14 cellular contexts compared by ENCODE assay signal in genomic region chr20:58660855-58661254, GRCh38. TPM values are rescaled to one million over a fixed set of nuclear protein-coding genes. Genes with fewer than 3 reads are reported as not detected.
DNase-seq lines count a peak whose midpoint lies in the region; ATAC-seq, FAIRE-seq and TF ChIP-seq lines count a peak whose summit lies in the region.
"Had no signal": no experiment of that assay in that cellular context is flagged by ENCODE, and none has a peak within 500 bp of the region (broad histone marks: within the 10 kb centered on the region; RNA-seq: fewer than 3 reads in every experiment).

No MANE protein-coding gene starts in this region.

- no peak for TF ChIP-seq EP300 in sigmoid colon (IDR thresholded peaks at IDR 0.05)

- peaks cover 54 to 57% of the 10 kb centered on the region in 2 donors for H3K4me1 ChIP-seq in naive thymus-derived CD4-positive, alpha-beta T cell (ENCODE audit: control insufficient read depth in 2 of 2, insufficient read depth in 2 of 2, low read length in 2 of 2)
- H3K4me1 ChIP-seq in colonic mucosa = no peaks in the 10 kb centered on the region
- peaks cover 0 to 49% (median 21%) of the 10 kb centered on the region in 4 donors for H3K4me1 ChIP-seq in sigmoid colon

- peak overlapping the region in 4 of 7 donors; percentile 11 to 78 (median 40) for H3K27ac Mint-ChIP-seq in CD14-positive monocyte
- H3K27ac Mint-ChIP-seq in activated T-helper 1 cell treated with anti-CD3 and anti-CD28 coated beads, Interleukin-12 subunit alpha, Interleukin-12 subunit beta, Interleukin-2, Interleukin-4 antibody, amounts not matched to agents 30 ng/mL and 10 ng/mL and 1 ng/mL, durations not matched to agents 14 hours and 24 hours and 36 hours = peak overlapping the region; percentile 96
- peak overlapping the region; percentile 97 to 100 (median 99) for H3K27ac Mint-ChIP-seq in naive thymus-derived CD4-positive, alpha-beta T cell

- H3K9me3 Mint-ChIP-seq in CD14-positive monocyte = no peaks in the 10 kb centered on the region
- H3K9me3 Mint-ChIP-seq in activated T-helper 1 cell treated with anti-CD3 and anti-CD28 coated beads, Interleukin-12 subunit alpha, Interleukin-12 subunit beta, Interleukin-2, Interleukin-4 antibody, amounts not matched to agents 30 ng/mL and 10 ng/mL and 1 ng/mL, durations not matched to agents 14 hours and 24 hours and 36 hours = no peaks in the 10 kb centered on the region
- H3K9me3 Mint-ChIP-seq in naive thymus-derived CD4-positive, alpha-beta T cell = peaks cover 0 to 1% (median 0%) of the 10 kb centered on the region in 11 donors

- peak overlapping the region; percentile 15 for H3K4me3 ChIP-seq in naive thymus-derived CD4-positive, alpha-beta T cell (ENCODE audit: low read length)
- no peak overlapping the region for H3K4me3 ChIP-seq in colonic mucosa
- H3K4me3 ChIP-seq in sigmoid colon = no peak overlapping the region
- H3K4me3 ChIP-seq: prostate gland had no signal

- no peaks in the 10 kb centered on the region for H3K9me3 ChIP-seq in naive thymus-derived CD4-positive, alpha-beta T cell (ENCODE audit: control insufficient read depth in 2 of 3, low read length in 3 of 3)
- H3K9me3 ChIP-seq in colonic mucosa (no peaks in the 10 kb centered on the region), sigmoid colon (no peaks in the 10 kb centered on the region)
- H3K9me3 ChIP-seq: prostate gland had no signal

- no peak for DNase-seq in CD14-positive monocyte (ENCODE audit: low spot score)
- no peak for DNase-seq in HTR-8/SVneo (ENCODE audit: insufficient read length, low spot score)
- no peak for DNase-seq in activated T-helper 1 cell treated with anti-CD3 and anti-CD28 coated beads, Interleukin-12 subunit alpha, Interleukin-12 subunit beta, Interleukin-2, Interleukin-4 antibody, amounts not matched to agents 30 ng/mL and 10 ng/mL and 1 ng/mL, durations not matched to agents 14 hours and 24 hours and 36 hours (ENCODE audit: low spot score)
- DNase-seq in naive thymus-derived CD4-positive, alpha-beta T cell = peak in 1 of 9 donors; percentile 36
- DNase-seq in colonic mucosa = no peak
- DNase-seq in HUDEP-2 (lab: John Stamatoyannopoulos, UW; ENCODE audit: unreplicated experiment in 76 of 76) = no peak
- no peak for DNase-seq in sigmoid colon
- DNase-seq: AML-193, hypothalamus, left colon, NCI-H1417, SHP77 treated with DMSO at 0.1 percent for 48 hours had no signal

- H3K36me3 ChIP-seq in naive thymus-derived CD4-positive, alpha-beta T cell (ENCODE audit: control insufficient read depth in 2 of 3, insufficient read depth in 3 of 3, low read length in 3 of 3) = no peaks in the 10 kb centered on the region
- H3K36me3 ChIP-seq in colonic mucosa (no peaks in the 10 kb centered on the region), sigmoid colon (peaks cover 0 to 31% (median 0%) of the 10 kb centered on the region in 4 donors)
- H3K36me3 ChIP-seq: prostate gland had no signal

- peak overlapping the region; percentile 93 for H3K27ac ChIP-seq in naive thymus-derived CD4-positive, alpha-beta T cell (ENCODE audit: low read depth, low read length)
- H3K27ac ChIP-seq in colonic mucosa (no peak overlapping the region), sigmoid colon (peak overlapping the region in 1 of 4 donors; percentile 14)
- H3K27ac ChIP-seq: prostate gland had no signal

- H3K27me3 Mint-ChIP-seq in CD14-positive monocyte (ENCODE audit: low read depth in 3 of 3) = no peaks in the 10 kb centered on the region
- no peaks in the 10 kb centered on the region for H3K27me3 Mint-ChIP-seq in activated T-helper 1 cell treated with anti-CD3 and anti-CD28 coated beads, Interleukin-12 subunit alpha, Interleukin-12 subunit beta, Interleukin-2, Interleukin-4 antibody, amounts not matched to agents 30 ng/mL and 10 ng/mL and 1 ng/mL, durations not matched to agents 14 hours and 24 hours and 36 hours (ENCODE audit: insufficient read depth)
- no peaks in the 10 kb centered on the region for H3K27me3 Mint-ChIP-seq in naive thymus-derived CD4-positive, alpha-beta T cell

- intact Hi-C loops in CD14-positive monocyte (cut with micrococcal nuclease) = no loop called here
- intact Hi-C loops in activated T-helper 1 cell treated with anti-CD3 and anti-CD28 coated beads, Interleukin-12 subunit alpha, Interleukin-12 subunit beta, Interleukin-2, Interleukin-4 antibody, amounts not matched to agents 30 ng/mL and 10 ng/mL and 1 ng/mL, durations not matched to agents 14 hours and 24 hours and 36 hours (cut with micrococcal nuclease) = loop anchor here (1.0 to 2.0 kb wide), 2 partner anchors 9 to 30 kb away; no protein-coding TSS in a partner anchor
- intact Hi-C loops in naive thymus-derived CD4-positive, alpha-beta T cell (cut with micrococcal nuclease) = loop anchor here (1.0 to 5.0 kb wide), 3 partner anchors 9 to 949 kb away; partner anchors contain the start of genes NPEPL1 (in 1 of the 2) and PMEPA1 (in 1 of the 2)
- intact Hi-C loops in colonic mucosa (cut with DNase I) = no loop called here
- intact Hi-C loops in sigmoid colon (cut with DNase I) = no loop called here

- H3K4me3 Mint-ChIP-seq in CD14-positive monocyte = no peak overlapping the region
- H3K4me3 Mint-ChIP-seq in activated T-helper 1 cell treated with anti-CD3 and anti-CD28 coated beads, Interleukin-12 subunit alpha, Interleukin-12 subunit beta, Interleukin-2, Interleukin-4 antibody, amounts not matched to agents 30 ng/mL and 10 ng/mL and 1 ng/mL, durations not matched to agents 14 hours and 24 hours and 36 hours = peak overlapping the region; percentile 83
- H3K4me3 Mint-ChIP-seq in naive thymus-derived CD4-positive, alpha-beta T cell = peak overlapping the region; percentile 76 to 95 (median 89)

- CTCF ChIA-PET in naive thymus-derived CD4-positive, alpha-beta T cell (lab: Charles Lee) = interaction anchor here (0.5 to 3.4 kb wide), 3 partner anchors 9 to 562 kb away, joined by 3 to 27 read pairs (median 10); partner anchors contain the start of gene STX16

- no peak overlapping the region for H3K9ac ChIP-seq in colonic mucosa (ENCODE audit: low read depth in 2 of 2, low read length in 2 of 2)

- no peak for TF ChIP-seq POLR2A in sigmoid colon (IDR thresholded peaks at IDR 0.05)

- TF ChIP-seq CTCF in CD14-positive monocyte (IDR thresholded peaks at IDR 0.05) (no peak), colonic mucosa (IDR thresholded peaks at IDR 0.05) (no peak), sigmoid colon (IDR thresholded peaks at IDR 0.05) (no peak)

- H3K36me3 Mint-ChIP-seq in CD14-positive monocyte = peaks cover 42 to 58% of the 10 kb centered on the region in 2 donors
- H3K36me3 Mint-ChIP-seq in activated T-helper 1 cell treated with anti-CD3 and anti-CD28 coated beads, Interleukin-12 subunit alpha, Interleukin-12 subunit beta, Interleukin-2, Interleukin-4 antibody, amounts not matched to agents 30 ng/mL and 10 ng/mL and 1 ng/mL, durations not matched to agents 14 hours and 24 hours and 36 hours (ENCODE audit: low read depth) = peaks cover 38% of the 10 kb centered on the region
- H3K36me3 Mint-ChIP-seq in naive thymus-derived CD4-positive, alpha-beta T cell = peaks cover 0 to 46% (median 5%) of the 10 kb centered on the region in 5 donors

- POLR2A ChIA-PET in naive thymus-derived CD4-positive, alpha-beta T cell (lab: Charles Lee) = interaction anchor here (0.7 to 6.8 kb wide), 5 partner anchors 9 to 1036 kb away, joined by 3 to 99 read pairs (median 9); partner anchors contain the start of genes NPEPL1 and STX16

- 55 to 85% methylated on average over 5 of the region's 5 CpGs for WGBS in sigmoid colon, 2 donors

- FAIRE-seq in HTR-8/SVneo (lab: Jason Lieb, UNC) = peak; percentile 38

- peak; percentile 14 for ATAC-seq in naive thymus-derived CD4-positive, alpha-beta T cell
- ATAC-seq in GM21737 (IDR thresholded peaks at IDR 0.05; ENCODE audit: unreplicated experiment) = no peak
- ATAC-seq: left colon had no signal

- H3K4me1 Mint-ChIP-seq in CD14-positive monocyte = peaks cover 35% of the 10 kb centered on the region
- H3K4me1 Mint-ChIP-seq in activated T-helper 1 cell treated with anti-CD3 and anti-CD28 coated beads, Interleukin-12 subunit alpha, Interleukin-12 subunit beta, Interleukin-2, Interleukin-4 antibody, amounts not matched to agents 30 ng/mL and 10 ng/mL and 1 ng/mL, durations not matched to agents 14 hours and 24 hours and 36 hours (ENCODE audit: low read depth) = peaks cover 84% of the 10 kb centered on the region
- H3K4me1 Mint-ChIP-seq in naive thymus-derived CD4-positive, alpha-beta T cell = peaks cover 63 to 96% (median 86%) of the 10 kb centered on the region in 7 donors

- no peaks in the 10 kb centered on the region for H3K27me3 ChIP-seq in naive thymus-derived CD4-positive, alpha-beta T cell (ENCODE audit: control insufficient read depth in 2 of 2, insufficient read depth in 2 of 2, low read length in 2 of 2)
- H3K27me3 ChIP-seq in colonic mucosa = no peaks in the 10 kb centered on the region
- H3K27me3 ChIP-seq in sigmoid colon = no peaks in the 10 kb centered on the region

RNA-seq across cellular contexts. Expression of gene STX16, which starts 9.8 kb away (rescaled TPM):
- polyA plus RNA-seq in CD14-positive monocyte = 10 to 100 TPM; 15.6 to 27.4 TPM
- 99.9 and 102 TPM in 2 replicates for total RNA-seq in activated T-helper 1 cell treated with anti-CD3 and anti-CD28 coated beads, Interleukin-12 subunit alpha, Interleukin-12 subunit beta, Interleukin-2, Interleukin-4 antibody, amounts not matched to agents 30 ng/mL and 10 ng/mL and 1 ng/mL, durations not matched to agents 14 hours and 24 hours and 36 hours
- 100 to 1,000 TPM; 173 to 225 (median 189) TPM for total RNA-seq in naive thymus-derived CD4-positive, alpha-beta T cell
- polyA plus RNA-seq in naive thymus-derived CD4-positive, alpha-beta T cell = 10 to 100 TPM; 32.0 to 37.2 TPM
- 10 to 100 TPM; 36.3 to 38.3 TPM for total RNA-seq in colonic mucosa
- 100 to 1,000 TPM in 1 of 4 donors, 10 to 100 TPM in 3; 42.8 to 126 (median 57.1) TPM for total RNA-seq in sigmoid colon
- polyA plus RNA-seq in sigmoid colon = 10 to 100 TPM; 14.6 to 43.8 (median 15.6) TPM

RNA-seq across cellular contexts. Expression of gene NPEPL1, which starts 31.7 kb away (rescaled TPM):
- polyA plus RNA-seq in CD14-positive monocyte = 10 to 100 TPM; 37.6 to 39.6 TPM
- total RNA-seq in activated T-helper 1 cell treated with anti-CD3 and anti-CD28 coated beads, Interleukin-12 subunit alpha, Interleukin-12 subunit beta, Interleukin-2, Interleukin-4 antibody, amounts not matched to agents 30 ng/mL and 10 ng/mL and 1 ng/mL, durations not matched to agents 14 hours and 24 hours and 36 hours = 20.6 and 22.9 TPM in 2 replicates
- total RNA-seq in naive thymus-derived CD4-positive, alpha-beta T cell = 10 to 100 TPM; 32.8 to 76.2 (median 50.5) TPM
- 1 to 10 TPM; 6.2 to 6.9 TPM for polyA plus RNA-seq in naive thymus-derived CD4-positive, alpha-beta T cell
- total RNA-seq in colonic mucosa = 10 to 100 TPM; 14.7 to 20.6 TPM
- 10 to 100 TPM; 22.9 to 65.1 (median 46.0) TPM for total RNA-seq in sigmoid colon
- polyA plus RNA-seq in sigmoid colon = 10 to 100 TPM; 10.6 to 26.5 (median 16.8) TPM

Comparison
In these comparisons a context has a peak if more than half of its experiments do, and no peak if none do; other contexts are left out.
1. H3K27ac Mint-ChIP-seq: peak in every context shown above with its lines; median percentile 99 in naive thymus-derived CD4-positive, alpha-beta T cell; 96 in activated T-helper 1 cell treated with anti-CD3 and anti-CD28 coated beads, Interleukin-12 subunit alpha, Interleukin-12 subunit beta, Interleukin-2, Interleukin-4 antibody, amounts not matched to agents 30 ng/mL and 10 ng/mL and 1 ng/mL, durations not matched to agents 14 hours and 24 hours and 36 hours; 40 in CD14-positive monocyte.
2. H3K4me3 Mint-ChIP-seq: peak in activated T-helper 1 cell treated with anti-CD3 and anti-CD28 coated beads, Interleukin-12 subunit alpha, Interleukin-12 subunit beta, Interleukin-2, Interleukin-4 antibody, amounts not matched to agents 30 ng/mL and 10 ng/mL and 1 ng/mL, durations not matched to agents 14 hours and 24 hours and 36 hours (single experiment) and naive thymus-derived CD4-positive, alpha-beta T cell (10 of 10); none in CD14-positive monocyte (0 of 2).
3. intact Hi-C loops: an anchor here in activated T-helper 1 cell treated with anti-CD3 and anti-CD28 coated beads, Interleukin-12 subunit alpha, Interleukin-12 subunit beta, Interleukin-2, Interleukin-4 antibody, amounts not matched to agents 30 ng/mL and 10 ng/mL and 1 ng/mL, durations not matched to agents 14 hours and 24 hours and 36 hours (1.0 to 2.0 kb wide) and naive thymus-derived CD4-positive, alpha-beta T cell (1.0 to 5.0 kb wide); none called in CD14-positive monocyte, colonic mucosa and sigmoid colon.